In the genomic region with DNA sequence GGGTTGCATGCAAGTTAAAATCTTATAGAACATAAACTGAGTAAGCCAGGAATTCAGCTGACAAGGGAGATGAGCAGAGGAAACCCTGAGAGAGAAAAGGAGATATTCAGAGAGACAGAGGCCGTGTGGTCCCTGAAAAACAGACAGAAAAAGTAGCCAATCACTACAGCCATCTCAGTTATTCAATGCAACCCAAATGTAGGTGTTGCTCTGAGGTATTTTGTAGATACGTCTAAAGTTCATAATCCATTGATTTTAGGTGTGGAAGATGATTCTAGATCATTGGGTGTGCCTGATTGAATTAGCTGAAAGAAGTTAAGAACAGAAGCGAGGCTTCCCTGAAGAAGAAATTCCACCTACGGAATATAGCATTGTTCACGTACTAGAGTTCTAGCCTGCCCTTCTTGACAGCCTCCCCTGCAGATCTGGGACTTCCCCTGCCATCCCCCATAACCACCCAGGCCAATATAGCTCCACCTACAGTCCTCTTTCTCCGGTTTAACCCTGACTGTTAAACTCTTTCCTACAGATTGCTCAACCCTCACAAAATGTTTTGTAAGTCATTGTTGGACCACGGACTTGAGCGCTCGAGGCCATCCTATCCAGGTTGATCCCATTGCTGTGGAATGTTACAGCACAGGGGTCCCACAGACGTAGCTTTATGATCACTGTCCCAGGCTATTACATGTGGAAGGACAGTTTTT, we compare ENCODE assay signal across 1 cellular context.
TF ChIP-seq lines count a peak whose summit lies in the region.

No MANE protein-coding gene starts in this region.

TF ChIP-seq in HepG2, 621 proteins besides CTCF, POLR2A, EP300 and RAD21 (continued from another document):
- TF ChIP-seq, protein P1, sequence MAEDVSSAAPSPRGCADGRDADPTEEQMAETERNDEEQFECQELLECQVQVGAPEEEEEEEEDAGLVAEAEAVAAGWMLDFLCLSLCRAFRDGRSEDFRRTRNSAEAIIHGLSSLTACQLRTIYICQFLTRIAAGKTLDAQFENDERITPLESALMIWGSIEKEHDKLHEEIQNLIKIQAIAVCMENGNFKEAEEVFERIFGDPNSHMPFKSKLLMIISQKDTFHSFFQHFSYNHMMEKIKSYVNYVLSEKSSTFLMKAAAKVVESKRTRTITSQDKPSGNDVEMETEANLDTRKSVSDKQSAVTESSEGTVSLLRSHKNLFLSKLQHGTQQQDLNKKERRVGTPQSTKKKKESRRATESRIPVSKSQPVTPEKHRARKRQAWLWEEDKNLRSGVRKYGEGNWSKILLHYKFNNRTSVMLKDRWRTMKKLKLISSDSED (CRISPR knock-in tag; IDR thresholded peaks at IDR 0.05) = no peak
- TF ChIP-seq ZNF737 (CRISPR knock-in tag; IDR thresholded peaks at IDR 0.05; ENCODE audit: borderline replicate concordance) (no peak), ZNF644 (CRISPR knock-in tag; IDR thresholded peaks at IDR 0.05; ENCODE audit: low read depth) (peak; percentile 37; the same call in 1 of the 2 replicates), SOX13 (IDR thresholded peaks at IDR 0.05) (no peak), SOX13 (CRISPR knock-in tag; conservative IDR thresholded peaks at IDR 0.05 in 1 of 2, IDR thresholded peaks at IDR 0.05 in 1 of 2) (0 out of 4 replicates have a peak, but pooled peaks of 1 of the 2 experiments have one; percentile 29), CEBPG (CRISPR knock-in tag; IDR thresholded peaks at IDR 0.05) (peak; percentile 95), POGZ (CRISPR knock-in tag; IDR thresholded peaks at IDR 0.05) (0 out of 2 replicates have a peak, but pooled peaks have one; percentile 21), HMGXB3 (CRISPR knock-in tag; IDR thresholded peaks at IDR 0.05; ENCODE audit: borderline replicate concordance) (no peak), HIVEP1 (CRISPR knock-in tag; IDR thresholded peaks at IDR 0.05) (no peak), FOXJ3 (CRISPR knock-in tag; IDR thresholded peaks at IDR 0.05; ENCODE audit: borderline replicate concordance) (no peak)
- TF ChIP-seq, protein P2, sequence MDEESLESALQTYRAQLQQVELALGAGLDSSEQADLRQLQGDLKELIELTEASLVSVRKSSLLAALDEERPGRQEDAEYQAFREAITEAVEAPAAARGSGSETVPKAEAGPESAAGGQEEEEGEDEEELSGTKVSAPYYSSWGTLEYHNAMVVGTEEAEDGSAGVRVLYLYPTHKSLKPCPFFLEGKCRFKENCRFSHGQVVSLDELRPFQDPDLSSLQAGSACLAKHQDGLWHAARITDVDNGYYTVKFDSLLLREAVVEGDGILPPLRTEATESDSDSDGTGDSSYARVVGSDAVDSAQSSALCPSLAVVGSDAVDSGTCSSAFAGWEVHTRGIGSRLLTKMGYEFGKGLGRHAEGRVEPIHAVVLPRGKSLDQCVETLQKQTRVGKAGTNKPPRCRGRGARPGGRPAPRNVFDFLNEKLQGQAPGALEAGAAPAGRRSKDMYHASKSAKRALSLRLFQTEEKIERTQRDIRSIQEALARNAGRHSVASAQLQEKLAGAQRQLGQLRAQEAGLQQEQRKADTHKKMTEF (CRISPR knock-in tag; IDR thresholded peaks at IDR 0.05) = 0 out of 2 replicates have a peak, but pooled peaks have one; percentile 28
- TF ChIP-seq, protein P3, sequence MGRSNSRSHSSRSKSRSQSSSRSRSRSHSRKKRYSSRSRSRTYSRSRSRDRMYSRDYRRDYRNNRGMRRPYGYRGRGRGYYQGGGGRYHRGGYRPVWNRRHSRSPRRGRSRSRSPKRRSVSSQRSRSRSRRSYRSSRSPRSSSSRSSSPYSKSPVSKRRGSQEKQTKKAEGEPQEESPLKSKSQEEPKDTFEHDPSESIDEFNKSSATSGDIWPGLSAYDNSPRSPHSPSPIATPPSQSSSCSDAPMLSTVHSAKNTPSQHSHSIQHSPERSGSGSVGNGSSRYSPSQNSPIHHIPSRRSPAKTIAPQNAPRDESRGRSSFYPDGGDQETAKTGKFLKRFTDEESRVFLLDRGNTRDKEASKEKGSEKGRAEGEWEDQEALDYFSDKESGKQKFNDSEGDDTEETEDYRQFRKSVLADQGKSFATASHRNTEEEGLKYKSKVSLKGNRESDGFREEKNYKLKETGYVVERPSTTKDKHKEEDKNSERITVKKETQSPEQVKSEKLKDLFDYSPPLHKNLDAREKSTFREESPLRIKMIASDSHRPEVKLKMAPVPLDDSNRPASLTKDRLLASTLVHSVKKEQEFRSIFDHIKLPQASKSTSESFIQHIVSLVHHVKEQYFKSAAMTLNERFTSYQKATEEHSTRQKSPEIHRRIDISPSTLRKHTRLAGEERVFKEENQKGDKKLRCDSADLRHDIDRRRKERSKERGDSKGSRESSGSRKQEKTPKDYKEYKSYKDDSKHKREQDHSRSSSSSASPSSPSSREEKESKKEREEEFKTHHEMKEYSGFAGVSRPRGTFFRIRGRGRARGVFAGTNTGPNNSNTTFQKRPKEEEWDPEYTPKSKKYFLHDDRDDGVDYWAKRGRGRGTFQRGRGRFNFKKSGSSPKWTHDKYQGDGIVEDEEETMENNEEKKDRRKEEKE (IDR thresholded peaks at IDR 0.05) = no peak
